Comparison of ENCODE assay signal across 8 cellular contexts in genomic region chr13:23799945-23800344, GRCh38.
DNase-seq lines count a peak whose midpoint lies in the region; ATAC-seq, FAIRE-seq and TF ChIP-seq lines count a peak whose summit lies in the region.

No MANE protein-coding gene starts in this region.

- ATAC-seq in left ventricle myocardium superior (peak; percentile 59), Right ventricle myocardium inferior (no peak), HG03045 (IDR thresholded peaks at IDR 0.05; ENCODE audit: unreplicated experiment) (peak; percentile 81), upper lobe of right lung (peak; percentile 23), HG03135 (IDR thresholded peaks at IDR 0.05; ENCODE audit: unreplicated experiment) (no peak)

- no peak overlapping the region for H3K4me3 Mint-ChIP-seq in Calu3 (ENCODE audit: low read depth, unreplicated experiment)

- DNase-seq in left ventricle myocardium superior (no peak), Right ventricle myocardium inferior (ENCODE audit: missing footprints) (no peak), brain microvascular endothelial cell (peak; percentile 21), upper lobe of right lung (no peak), HTR-8/SVneo (ENCODE audit: insufficient read length, low spot score) (no peak), Calu3 (no peak)

- H3K27me3 Mint-ChIP-seq in Calu3 (ENCODE audit: unreplicated experiment): no peaks in the 10 kb centered on the region

- in situ Hi-C loops in brain microvascular endothelial cell (cut with HindIII; ENCODE audit: low pct_ligation_motif_present, low sequenced_read_pairs): no loop called here

- no peak overlapping the region for H3K27ac Mint-ChIP-seq in Calu3 (ENCODE audit: unreplicated experiment)

- H3K36me3 ChIP-seq in brain microvascular endothelial cell (replicated peaks) (no peaks in the 10 kb centered on the region), upper lobe of right lung (no peaks in the 10 kb centered on the region)

- H3K4me1 ChIP-seq in upper lobe of right lung: peaks cover 1% of the 10 kb centered on the region

- peaks cover 10% of the 10 kb centered on the region for H3K4me1 Mint-ChIP-seq in Calu3 (ENCODE audit: low read depth, unreplicated experiment)

- H3K27me3 ChIP-seq in brain microvascular endothelial cell (replicated peaks) (no peaks in the 10 kb centered on the region), upper lobe of right lung (no peaks in the 10 kb centered on the region)

- no peak overlapping the region for H3K4me3 ChIP-seq in brain microvascular endothelial cell (ENCODE audit: low read depth, low read length)
- no peak overlapping the region for H3K4me3 ChIP-seq in upper lobe of right lung

- peaks cover 5% of the 10 kb centered on the region for H3K36me3 Mint-ChIP-seq in Calu3 (ENCODE audit: insufficient read depth, unreplicated experiment)

- peak overlapping the region; percentile 18 for H3K27ac ChIP-seq in brain microvascular endothelial cell
- no peak overlapping the region for H3K27ac ChIP-seq in upper lobe of right lung

- H3K9me3 Mint-ChIP-seq in Calu3 (ENCODE audit: low read depth, unreplicated experiment): peaks cover 3% of the 10 kb centered on the region

- TF ChIP-seq CTCF in brain microvascular endothelial cell (IDR thresholded peaks at IDR 0.05; ENCODE audit: low read depth, low read length, missing control alignments) (no peak), upper lobe of right lung (IDR thresholded peaks at IDR 0.05) (no peak), Calu3 (IDR thresholded peaks at IDR 0.05; ENCODE audit: unreplicated experiment) (no peak)

- no peak for FAIRE-seq in HTR-8/SVneo (lab: Jason Lieb, UNC)

- no TSS peak for BruUV-seq in Calu3 (replicated peaks; lab: Mats Ljungman, UMichigan)

- CTCF ChIA-PET in Calu3 (lab: Charles Lee): no interaction called here

- intact Hi-C loops in left ventricle myocardium superior (cut with micrococcal nuclease) (no loop called here), Right ventricle myocardium inferior (cut with DNase I) (no loop called here), upper lobe of right lung (cut with DNase I) (no loop called here), Calu3 (cut with micrococcal nuclease; ENCODE audit: unreplicated experiment) (no loop called here)

- H3K9me3 ChIP-seq in upper lobe of right lung: no peaks in the 10 kb centered on the region

Comparison
In these comparisons a context has a peak if more than half of its experiments do, and no peak if none do; other contexts are left out.
1. ATAC-seq: peak in left ventricle myocardium superior (single experiment), HG03045 (single experiment) and upper lobe of right lung (single experiment); none in Right ventricle myocardium inferior (single experiment) and HG03135 (single experiment).